In genomic region chr16:11160676-11161115, GRCh38 we compare ENCODE assay signal across 1 cellular context.
TF ChIP-seq lines count a peak whose summit lies in the region.

No MANE protein-coding gene starts in this region.

TF ChIP-seq in K562, 482 proteins besides CTCF, POLR2A, EP300 and RAD21 (continued from another document):
- TF ChIP-seq FOXM1 (IDR thresholded peaks at IDR 0.05; ENCODE audit: low read depth) (peak; percentile 62; the same call in 1 of the 2 replicates), FOXM1 (CRISPR knock-in tag; IDR thresholded peaks at IDR 0.05; ENCODE audit: low read depth) (no peak), GABPA (tag; conservative IDR thresholded peaks at IDR 0.05; ENCODE audit: low read depth) (peak; percentile 47), FOXK2 (conservative IDR thresholded peaks at IDR 0.05 in 1 of 2, IDR thresholded peaks at IDR 0.05 in 1 of 2; ENCODE audit: low read depth in 2 of 2) (peak in 1 of 2 experiments; percentile 21; a peak in 1 of 4 replicates), ZKSCAN1 (IDR thresholded peaks at IDR 0.05; ENCODE audit: low read depth, low read length) (peak; percentile 59; the same call in 1 of the 2 replicates), MAZ (CRISPR knock-in tag; conservative IDR thresholded peaks at IDR 0.05 in 1 of 2, IDR thresholded peaks at IDR 0.05 in 1 of 2) (peak in 1 of 2 experiments; percentile 82; a peak in 2 of 4 replicates), GATA2 (CRISPR knock-in tag; IDR thresholded peaks at IDR 0.05) (no peak), FOSL1 (tag; conservative IDR thresholded peaks at IDR 0.05) (peak; percentile 69), BDP1 (IDR thresholded peaks at IDR 0.05; ENCODE audit: insufficient read depth, insufficient read length) (no peak), RBBP5 (IDR thresholded peaks at IDR 0.05; ENCODE audit: borderline replicate concordance, insufficient read depth, low read length, poor library complexity, severe bottlenecking) (no peak), CHD4 (IDR thresholded peaks at IDR 0.05; ENCODE audit: insufficient read depth, insufficient replicate concordance, low read depth, low read length, poor library complexity, severe bottlenecking) (peak; percentile 69), USF1 (CRISPR knock-in tag; IDR thresholded peaks at IDR 0.05) (no peak), SMAD4 (CRISPR knock-in tag; conservative IDR thresholded peaks at IDR 0.05) (peak; percentile 56; the same call in 1 of the 2 replicates), MTA1 (IDR thresholded peaks at IDR 0.05; ENCODE audit: borderline replicate concordance) (peak; percentile 70; the same call in 1 of the 2 replicates)
